ENCODE assay signal across 18 cellular contexts in the genomic region with DNA sequence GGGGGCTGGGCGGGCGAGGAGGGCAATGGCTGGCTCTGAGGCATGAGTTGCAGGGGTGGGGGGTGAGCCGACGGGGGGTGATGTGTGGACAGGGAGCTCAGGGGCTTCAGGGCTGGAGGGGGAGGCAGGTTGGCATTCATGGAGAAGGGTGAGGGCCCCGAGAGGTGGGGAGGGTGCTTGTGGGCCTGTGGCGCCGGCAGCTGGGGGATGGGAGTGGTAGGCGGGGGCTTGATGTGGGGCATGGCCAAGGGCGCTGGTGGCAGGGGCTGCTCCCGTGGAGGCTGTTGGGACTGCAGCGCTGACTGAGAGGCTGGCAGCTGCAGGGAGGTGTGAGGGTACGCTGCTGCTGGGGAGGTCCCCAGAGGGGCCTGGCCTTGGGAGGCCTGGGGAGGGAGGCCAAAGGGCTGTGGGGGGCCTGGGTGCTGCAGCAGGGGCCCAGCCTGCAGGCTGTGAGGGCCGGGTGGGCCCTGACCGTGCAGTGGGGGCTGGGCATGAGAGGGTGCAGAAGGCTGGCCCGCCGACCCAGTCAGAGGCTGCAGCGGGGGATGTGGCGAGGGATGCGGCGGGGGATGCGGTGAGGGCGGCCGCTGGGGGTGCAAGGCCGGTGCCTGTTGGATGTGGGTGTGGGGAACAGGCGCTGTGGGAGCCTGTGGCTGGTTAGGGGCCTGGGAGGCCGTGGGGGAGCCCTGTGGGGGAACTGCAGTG.
"Had no signal": no experiment of that assay in that cellular context is flagged by ENCODE, and none has a peak within 500 bp of the region (broad histone marks: within the 10 kb centered on the region; RNA-seq: fewer than 3 reads in every experiment).

No MANE protein-coding gene starts in this region.

- H3K4me1 ChIP-seq: pancreas had no signal

- H3K27ac ChIP-seq: cardiac muscle cell, pancreas, right lobe of liver had no signal

- ATAC-seq: activated CD4-positive, alpha-beta T cell treated with anti-CD3 and anti-CD28 coated beads for 36 hours; heart left ventricle; naive thymus-derived CD8-positive, alpha-beta T cell; stimulated activated effector memory CD8-positive, alpha-beta T cell treated with anti-CD3 and anti-CD28 coated beads, Interleukin-12 subunit alpha, Interleukin-12 subunit beta, amount 100 ng/mL, for 72 hours; T-helper 17 cell; WTC11 had no signal

- H3K9me3 ChIP-seq: heart left ventricle, pancreas, right lobe of liver, tibial nerve had no signal

- H3K4me3 ChIP-seq: cardiac muscle cell, heart left ventricle, pancreas, right lobe of liver, tibial nerve had no signal

- H3K27me3 ChIP-seq: cardiac muscle cell, heart left ventricle, pancreas, right lobe of liver, tibial nerve had no signal

- DNase-seq: activated CD4-positive, alpha-beta T cell treated with anti-CD3 and anti-CD28 coated beads for 36 hours; activated CD4-positive, alpha-beta T cell treated with anti-CD3 and anti-CD28 coated beads, Interleukin-2, amount 50 U/mL, for 48 hours; activated naive CD4-positive, alpha-beta T cell; activated naive CD8-positive, alpha-beta T cell treated with anti-CD3 and anti-CD28 coated beads for 36 hours; amniotic stem cell; erythroblast; kidney glomerular epithelial cell; naive thymus-derived CD8-positive, alpha-beta T cell; stimulated activated CD4-positive, alpha-beta T cell treated with anti-CD3 and anti-CD28 coated beads, Interleukin-4, amount 100 ng/mL, for 24 hours; substantia nigra; T-helper 17 cell had no signal
